26 cellular contexts compared by ENCODE assay signal in the genomic region with DNA sequence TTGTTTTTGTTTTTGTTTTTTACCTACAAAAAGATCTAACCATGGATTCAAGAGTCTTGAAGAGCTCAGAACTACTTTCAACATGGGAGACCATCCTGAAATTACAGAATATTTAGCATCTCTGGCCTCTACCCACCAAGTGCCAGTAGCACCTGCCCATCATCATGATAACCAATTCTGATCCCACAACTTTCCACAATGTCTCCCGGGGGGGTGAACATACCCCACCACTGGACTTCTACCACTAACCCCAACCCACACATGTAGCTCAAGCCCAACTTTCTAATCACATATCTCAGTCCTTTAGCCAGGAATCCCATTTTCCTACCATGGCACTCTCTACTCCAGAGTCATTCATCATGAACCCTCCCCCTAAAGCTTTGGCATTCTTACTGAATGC. TPM values are rescaled to one million over a fixed set of nuclear protein-coding genes. Genes with fewer than 3 reads are reported as not detected.
DNase-seq lines count a peak whose midpoint lies in the region; ATAC-seq and TF ChIP-seq lines count a peak whose summit lies in the region.
"Had no signal": no experiment of that assay in that cellular context is flagged by ENCODE, and none has a peak within 500 bp of the region (broad histone marks: within the 10 kb centered on the region; RNA-seq: fewer than 3 reads in every experiment).

No MANE protein-coding gene starts in this region.

- no peaks in the 10 kb centered on the region for H3K36me3 Mint-ChIP-seq in CD4-positive, alpha-beta T cell (ENCODE audit: low read depth)
- H3K36me3 Mint-ChIP-seq in activated B cell treated with CpG ODN at 0.5 μM for 24 hours (ENCODE audit: low read depth) = no peaks in the 10 kb centered on the region
- H3K36me3 Mint-ChIP-seq in dendritic cell treated with granulocyte-macrophage colony-stimulating factor and Interleukin-4, amounts not matched to agents 40 ng/mL and 50 ng/mL, for 4 days (ENCODE audit: low read depth) = no peaks in the 10 kb centered on the region
- H3K36me3 Mint-ChIP-seq: brain, mesothelial cell of epicardium had no signal

- TF ChIP-seq CTCF in CD4-positive, alpha-beta T cell (IDR thresholded peaks at IDR 0.05) = no peak
- TF ChIP-seq CTCF in activated B cell treated with CpG ODN at 0.5 μM for 24 hours (IDR thresholded peaks at IDR 0.05) = no peak

- H3K27ac ChIP-seq in BLaER1 treated with 17β-estradiol and CSF1 and Interleukin-3, amounts not matched to agents 10 nM and 100 nM = peak overlapping the region; percentile 82 to 99 (median 95); a peak in 17 of 22 replicates
- no peak overlapping the region for H3K27ac ChIP-seq in CD4-positive, alpha-beta T cell (ENCODE audit: low read depth, low read length)
- H3K27ac ChIP-seq: RWPE1, vagina had no signal

- POLR2A ChIA-PET in CD4-positive, alpha-beta T cell (lab: Charles Lee) = interaction anchor here (0.9 to 1.1 kb wide), 2 partner anchors 9 to 52 kb away, joined by 3 to 5 read pairs; a partner anchor contains a TSS
- POLR2A ChIA-PET in activated B cell treated with CpG ODN at 0.5 μM for 24 hours (lab: Charles Lee) = interaction anchor here (0.7 to 1.4 kb wide), 3 partner anchors 95 to 167 kb away, joined by 3 to 5 read pairs (median 4); a partner anchor contains a TSS

- peaks cover 0 to 14% (median 1%) of the 10 kb centered on the region in 11 experiments; a peak in 14 of 22 replicates for H3K9me3 ChIP-seq in BLaER1 treated with 17β-estradiol and CSF1 and Interleukin-3, amounts not matched to agents 10 nM and 100 nM (replicated peaks in 1 of 11)
- no peaks in the 10 kb centered on the region for H3K9me3 ChIP-seq in CD4-positive, alpha-beta T cell (ENCODE audit: control insufficient read depth, low read length)
- H3K9me3 ChIP-seq: adrenal gland, vagina had no signal

- H3K4me1 ChIP-seq in BLaER1 treated with 17β-estradiol and CSF1 and Interleukin-3, amounts not matched to agents 10 nM and 100 nM = peaks cover 48 to 83% (median 72%) of the 10 kb centered on the region in 10 experiments

- no peak for ATAC-seq in CD4-positive, alpha-beta T cell (ENCODE audit: poor library complexity)
- ATAC-seq in activated B cell treated with CpG ODN at 0.5 μM for 24 hours (ENCODE audit: low read depth) (no peak), GM21447 (IDR thresholded peaks at IDR 0.05; ENCODE audit: unreplicated experiment) (no peak), HG02623 (IDR thresholded peaks at IDR 0.05; ENCODE audit: unreplicated experiment) (no peak)
- ATAC-seq: stimulated activated naive CD8-positive, alpha-beta T cell treated with anti-CD3 and anti-CD28 coated beads, Interleukin-15, amount 100 ng/mL, for 72 hours had no signal

- H3K36me3 ChIP-seq in BLaER1 treated with 17β-estradiol and CSF1 and Interleukin-3, amounts not matched to agents 10 nM and 100 nM = no peaks in the 10 kb centered on the region; a peak in 1 of 22 replicates
- H3K36me3 ChIP-seq: adrenal gland, vagina had no signal

- H3K9ac ChIP-seq in BLaER1 treated with 17β-estradiol and CSF1 and Interleukin-3, amounts not matched to agents 10 nM and 100 nM = peak overlapping the region in 1 of 11 experiments; percentile 75; a peak in 1 of 22 replicates

- peaks cover 88% of the 10 kb centered on the region for H3K4me1 Mint-ChIP-seq in CD4-positive, alpha-beta T cell (ENCODE audit: low read depth)
- H3K4me1 Mint-ChIP-seq in activated B cell treated with CpG ODN at 0.5 μM for 24 hours = peaks cover 67% of the 10 kb centered on the region
- H3K4me1 Mint-ChIP-seq in dendritic cell treated with granulocyte-macrophage colony-stimulating factor and Interleukin-4, amounts not matched to agents 40 ng/mL and 50 ng/mL, for 4 days (ENCODE audit: low read depth) = peaks cover 73% of the 10 kb centered on the region

- no peaks in the 10 kb centered on the region for H3K27me3 ChIP-seq in BLaER1 treated with 17β-estradiol and CSF1 and Interleukin-3, amounts not matched to agents 10 nM and 100 nM
- no peaks in the 10 kb centered on the region for H3K27me3 ChIP-seq in CD4-positive, alpha-beta T cell (ENCODE audit: control insufficient read depth, insufficient read depth, low read length)
- H3K27me3 ChIP-seq: adrenal gland, vagina had no signal

- peak overlapping the region; percentile 84 for H3K27ac Mint-ChIP-seq in CD4-positive, alpha-beta T cell
- H3K27ac Mint-ChIP-seq in activated B cell treated with CpG ODN at 0.5 μM for 24 hours = peak overlapping the region; percentile 72
- H3K27ac Mint-ChIP-seq in dendritic cell treated with granulocyte-macrophage colony-stimulating factor and Interleukin-4, amounts not matched to agents 40 ng/mL and 50 ng/mL, for 4 days = peak overlapping the region; percentile 88
- H3K27ac Mint-ChIP-seq: brain, mesothelial cell of epicardium had no signal

- peaks cover 5% of the 10 kb centered on the region for H3K9me3 Mint-ChIP-seq in CD4-positive, alpha-beta T cell
- H3K9me3 Mint-ChIP-seq in activated B cell treated with CpG ODN at 0.5 μM for 24 hours = peaks cover 2% of the 10 kb centered on the region
- H3K9me3 Mint-ChIP-seq in dendritic cell treated with granulocyte-macrophage colony-stimulating factor and Interleukin-4, amounts not matched to agents 40 ng/mL and 50 ng/mL, for 4 days = peaks cover 7% of the 10 kb centered on the region
- H3K9me3 Mint-ChIP-seq: mesothelial cell of epicardium, nephron had no signal

- intact Hi-C loops in CD4-positive, alpha-beta T cell (cut with DNase I, micrococcal nuclease) = no loop called here
- intact Hi-C loops in activated B cell treated with CpG ODN at 0.5 μM for 24 hours (cut with micrococcal nuclease) = no loop called here
- intact Hi-C loops in dendritic cell treated with granulocyte-macrophage colony-stimulating factor and Interleukin-4, amounts not matched to agents 40 ng/mL and 50 ng/mL, for 4 days (cut with micrococcal nuclease) = no loop called here

- no peaks in the 10 kb centered on the region for H4K20me1 ChIP-seq in BLaER1 treated with 17β-estradiol and CSF1 and Interleukin-3, amounts not matched to agents 10 nM and 100 nM

- peak overlapping the region; percentile 4 for H3K4me3 Mint-ChIP-seq in CD4-positive, alpha-beta T cell
- no peak overlapping the region for H3K4me3 Mint-ChIP-seq in activated B cell treated with CpG ODN at 0.5 μM for 24 hours
- H3K4me3 Mint-ChIP-seq in dendritic cell treated with granulocyte-macrophage colony-stimulating factor and Interleukin-4, amounts not matched to agents 40 ng/mL and 50 ng/mL, for 4 days = no peak overlapping the region
- H3K4me3 Mint-ChIP-seq: mesothelial cell of epicardium, nephron had no signal

- no peaks in the 10 kb centered on the region for H3K27me3 Mint-ChIP-seq in CD4-positive, alpha-beta T cell
- H3K27me3 Mint-ChIP-seq in activated B cell treated with CpG ODN at 0.5 μM for 24 hours = no peaks in the 10 kb centered on the region
- no peaks in the 10 kb centered on the region for H3K27me3 Mint-ChIP-seq in dendritic cell treated with granulocyte-macrophage colony-stimulating factor and Interleukin-4, amounts not matched to agents 40 ng/mL and 50 ng/mL, for 4 days
- H3K27me3 Mint-ChIP-seq: stimulated activated naive CD8-positive, alpha-beta T cell treated with anti-CD3 and anti-CD28 coated beads, Interleukin-15, amount 100 ng/mL, for 72 hours had no signal

- no peak overlapping the region for H3K4me3 ChIP-seq in BLaER1 treated with 17β-estradiol and CSF1 and Interleukin-3, amounts not matched to agents 10 nM and 100 nM
- H3K4me3 ChIP-seq: adrenal gland, skin epidermis, vagina had no signal

- H3K4me2 ChIP-seq in BLaER1 treated with 17β-estradiol and CSF1 and Interleukin-3, amounts not matched to agents 10 nM and 100 nM = peak overlapping the region in 8 of 11 experiments; percentile 77 to 95 (median 84); a peak in 16 of 22 replicates

- CTCF ChIA-PET in CD4-positive, alpha-beta T cell (lab: Charles Lee) = interaction anchor here (1.3 kb wide), 1 partner anchor 17 kb away, joined by 3 read pairs; no protein-coding TSS in a partner anchor
- CTCF ChIA-PET in activated B cell treated with CpG ODN at 0.5 μM for 24 hours (lab: Charles Lee) = interaction anchor here (1.7 kb wide), 1 partner anchor 14 kb away, joined by 5 read pairs; no protein-coding TSS in a partner anchor

- DNase-seq in CD4-positive, alpha-beta T cell = no peak
- DNase-seq in activated B cell treated with CpG ODN at 0.5 μM for 24 hours = no peak
- DNase-seq in activated CD8-positive, alpha-beta memory T cell treated with anti-CD3 and anti-CD28 coated beads, Interleukin-2, amount 50 U/mL, for 4 hours = no peak
- DNase-seq in NCI-H1930 (lab: John Stamatoyannopoulos, UW) = no peak
- DNase-seq: GF-D8; H7; KG1; kidney; MM.1S; NCI-H1417; NCI-H2081 treated with DMSO at 0.1 percent for 48 hours; NCI-H226; NCI-H774; retina; stimulated activated naive CD8-positive, alpha-beta T cell treated with anti-CD3 and anti-CD28 coated beads, Interleukin-15, amount 100 ng/mL, for 72 hours had no signal

RNA-seq across cellular contexts. Expression of a gene that starts 15.7 kb away (rescaled TPM):
- total RNA-seq in CD4-positive, alpha-beta T cell = 10 to 100 TPM; 26.6 to 28.2 TPM
- total RNA-seq in activated B cell treated with CpG ODN at 0.5 μM for 24 hours = 24.9 and 29.2 TPM in 2 replicates

RNA-seq across cellular contexts. Expression of a gene that starts 52.1 kb away (rescaled TPM):
- total RNA-seq in CD4-positive, alpha-beta T cell = 1 to 10 TPM; 7.2 to 9.2 TPM
- 36.7 and 37.9 TPM in 2 replicates for total RNA-seq in activated B cell treated with CpG ODN at 0.5 μM for 24 hours
